In the genomic region with DNA sequence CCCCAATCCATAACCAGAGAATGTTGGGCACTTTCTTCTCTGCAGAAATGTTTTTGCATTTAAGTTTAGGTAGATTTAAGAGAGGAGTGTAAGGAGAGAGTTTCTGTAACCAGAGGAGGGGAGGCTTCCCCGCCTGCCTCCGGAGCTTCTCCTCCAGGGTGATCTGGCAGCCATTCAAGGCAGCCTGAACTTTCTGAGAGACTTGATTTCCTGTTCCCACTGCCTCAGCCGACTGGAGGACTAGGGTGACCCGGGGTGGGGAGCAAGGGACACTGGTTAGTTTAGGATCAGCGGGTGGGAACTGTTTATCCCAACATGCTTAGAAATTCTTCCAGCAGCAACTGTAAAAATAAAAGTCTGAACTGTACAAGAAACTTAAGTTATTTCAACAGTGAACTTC, we compare ENCODE assay signal across 1 cellular context.
TF ChIP-seq lines count a peak whose summit lies in the region.

No MANE protein-coding gene starts in this region.

TF ChIP-seq in H1, 55 proteins besides CTCF, POLR2A, EP300 and RAD21:
- TF ChIP-seq, protein P1, sequence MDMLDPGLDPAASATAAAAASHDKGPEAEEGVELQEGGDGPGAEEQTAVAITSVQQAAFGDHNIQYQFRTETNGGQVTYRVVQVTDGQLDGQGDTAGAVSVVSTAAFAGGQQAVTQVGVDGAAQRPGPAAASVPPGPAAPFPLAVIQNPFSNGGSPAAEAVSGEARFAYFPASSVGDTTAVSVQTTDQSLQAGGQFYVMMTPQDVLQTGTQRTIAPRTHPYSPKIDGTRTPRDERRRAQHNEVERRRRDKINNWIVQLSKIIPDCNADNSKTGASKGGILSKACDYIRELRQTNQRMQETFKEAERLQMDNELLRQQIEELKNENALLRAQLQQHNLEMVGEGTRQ (IDR thresholded peaks at IDR 0.05; ENCODE audit: low read length) = no peak
- TF ChIP-seq CEBPB (IDR thresholded peaks at IDR 0.05; ENCODE audit: low read depth, low read length) = no peak
- no peak for TF ChIP-seq JUN (IDR thresholded peaks at IDR 0.05; ENCODE audit: low read depth, low read length)
- no peak for TF ChIP-seq CTBP2 (IDR thresholded peaks at IDR 0.05; ENCODE audit: borderline replicate concordance, insufficient read depth, insufficient read length, low read length)
- no peak for TF ChIP-seq CBX8 (IDR thresholded peaks at IDR 0.05; ENCODE audit: borderline replicate concordance, low read depth, low read length)
- TF ChIP-seq ASH2L (IDR thresholded peaks at IDR 0.05; ENCODE audit: low read length) = no peak
- TF ChIP-seq RBBP5 (IDR thresholded peaks at IDR 0.05; ENCODE audit: borderline replicate concordance, low read depth, low read length) = no peak
- TF ChIP-seq EZH2 (IDR thresholded peaks at IDR 0.05; ENCODE audit: low read depth, low read length, severe bottlenecking) = no peak
- no peak for TF ChIP-seq YY1 (IDR thresholded peaks at IDR 0.05; ENCODE audit: low read depth, low read length)
- TF ChIP-seq SIX5 (IDR thresholded peaks at IDR 0.05; ENCODE audit: low read depth, low read length) = no peak
- TF ChIP-seq HDAC2 (IDR thresholded peaks at IDR 0.05; ENCODE audit: borderline replicate concordance in 1 of 2, low read depth in 2 of 2, low read length in 2 of 2) = no peak
- TF ChIP-seq SAP30 (IDR thresholded peaks at IDR 0.05; ENCODE audit: insufficient read depth, insufficient replicate concordance, low read length) = no peak
- no peak for TF ChIP-seq CBX5 (IDR thresholded peaks at IDR 0.05; ENCODE audit: low read depth, low read length)
- no peak for TF ChIP-seq JUND (IDR thresholded peaks at IDR 0.05; ENCODE audit: low read length)
- TF ChIP-seq ATF3 (IDR thresholded peaks at IDR 0.05; ENCODE audit: insufficient read depth, low read depth, low read length) = no peak
- no peak for TF ChIP-seq RXRA (IDR thresholded peaks at IDR 0.05; ENCODE audit: insufficient read depth, low read depth, low read length)
- TF ChIP-seq KDM5A (IDR thresholded peaks at IDR 0.05; ENCODE audit: low read length) = no peak
- no peak for TF ChIP-seq GABPA (IDR thresholded peaks at IDR 0.05; ENCODE audit: borderline replicate concordance, insufficient read depth, low read length)
